Comparison of ENCODE assay signal across 10 cellular contexts in genomic region chr2:156320491-156320896, GRCh38. TPM values are rescaled to one million over a fixed set of nuclear protein-coding genes. Genes with fewer than 3 reads are reported as not detected.
DNase-seq lines count a peak whose midpoint lies in the region; ATAC-seq, FAIRE-seq and TF ChIP-seq lines count a peak whose summit lies in the region.
"Had no signal": no experiment of that assay in that cellular context is flagged by ENCODE, and none has a peak within 500 bp of the region (broad histone marks: within the 10 kb centered on the region; RNA-seq: fewer than 3 reads in every experiment).

No MANE protein-coding gene starts in this region.

- peak overlapping the region in 1 of 4 experiments; percentile 5; a peak in 1 of 7 replicates for H3K9ac ChIP-seq in H1 (replicated peaks in 1 of 4; ENCODE audit: extremely low read depth in 1 of 4, low read depth in 3 of 4, low read length in 3 of 4)

- CTCF ChIA-PET in activated naive CD4-positive, alpha-beta T cell treated with anti-CD3 and anti-CD28 coated beads for 36 hours (lab: Charles Lee): no interaction called here
- CTCF ChIA-PET in activated naive CD4-positive, alpha-beta T cell treated with anti-CD3 and anti-CD28 coated beads, Interleukin-2, amount 10 ng/mL, durations not matched to agents 7 days and 5 days (lab: Charles Lee): no interaction called here
- CTCF ChIA-PET in H1 (lab: Charles Lee; ENCODE audit: partially characterized antibody): interaction anchor here (1.0 to 2.3 kb wide), 3 partner anchors 10 to 27 kb away, joined by 3 to 17 read pairs (median 9); no protein-coding TSS in a partner anchor

- no peak overlapping the region for H2AK5ac ChIP-seq in H1 (ENCODE audit: low read depth, low read length)

- FAIRE-seq in H1 (lab: Jason Lieb, UNC): no peak

- H2BK20ac ChIP-seq in H1 (ENCODE audit: low read length): no peak overlapping the region

- no peak for TF ChIP-seq EP300 in H1 (IDR thresholded peaks at IDR 0.05; ENCODE audit: borderline replicate concordance in 1 of 2, low read depth in 2 of 2, low read length in 2 of 2)

- H3K27me3 ChIP-seq in H1 (replicated peaks in 1 of 4; ENCODE audit: control insufficient read depth in 3 of 4, extremely low read depth in 1 of 4, insufficient read depth in 3 of 4, low read length in 3 of 4) (peaks cover 46 to 76% (median 67%) of the 10 kb centered on the region in 4 experiments), muscle layer of duodenum (ENCODE audit: low read depth, low read length) (peaks cover 29% of the 10 kb centered on the region)

- no peak overlapping the region for H3K56ac ChIP-seq in H1 (replicated peaks; ENCODE audit: insufficient read length, low read depth, low read length)

- TF ChIP-seq CTCF in H1 (IDR thresholded peaks at IDR 0.05; ENCODE audit: control extremely low read depth in 1 of 3, insufficient read depth in 1 of 3, low read depth in 1 of 3, low read length in 3 of 3): no peak

- H3K23ac ChIP-seq in H1 (ENCODE audit: insufficient read length): no peak overlapping the region

- POLR2A ChIA-PET in H1 (lab: Charles Lee; ENCODE audit: partially characterized antibody): interaction anchor here (1.2 to 2.6 kb wide), 3 partner anchors 9 to 117 kb away, joined by 3 to 15 read pairs (median 7); no protein-coding TSS in a partner anchor

- peaks cover 5 to 7% of the 10 kb centered on the region in 2 experiments for H4K20me1 ChIP-seq in H1 (replicated peaks in 1 of 2; ENCODE audit: control insufficient read depth in 1 of 2, insufficient read depth in 2 of 2, low read length in 2 of 2)

- DNase-seq in activated naive CD4-positive, alpha-beta T cell treated with anti-CD3 and anti-CD28 coated beads for 36 hours: no peak
- DNase-seq in activated naive CD4-positive, alpha-beta T cell treated with anti-CD3 and anti-CD28 coated beads, Interleukin-2, amount 10 ng/mL, durations not matched to agents 7 days and 5 days: no peak
- DNase-seq in H1 (ENCODE audit: low read depth in 1 of 2, low spot score in 2 of 2) (peak in 1 of 2 experiments; percentile 78), NCI-H526 (lab: John Stamatoyannopoulos, UW) (no peak)
- DNase-seq: NK-92 treated with Interleukin-12 subunit alpha and Interleukin-12 subunit beta, amount 100 ng/mL, for 24 hours had no signal

- no peak overlapping the region for H3K4ac ChIP-seq in H1 (replicated peaks; ENCODE audit: insufficient read length, low read depth, low read length)

- H2AFZ ChIP-seq in H1 (ENCODE audit: low read length): peak overlapping the region; percentile 83

- peaks cover 12% of the 10 kb centered on the region; the same call in 1 of the 2 replicates for H3K23me2 ChIP-seq in H1 (ENCODE audit: low read depth, low read length)

- no peaks in the 10 kb centered on the region for H3K79me2 ChIP-seq in H1 (ENCODE audit: control insufficient read depth in 1 of 2, insufficient read depth in 2 of 2, low read length in 2 of 2)

- H2BK12ac ChIP-seq in H1 (ENCODE audit: low read depth, low read length): 0 out of 2 replicates have a peak overlapping the region, but pooled peaks have one; percentile 93

- no peak for TF ChIP-seq RAD21 in H1 (IDR thresholded peaks at IDR 0.05 in 1 of 2, conservative IDR thresholded peaks at IDR 0.05 in 1 of 2; ENCODE audit: low read depth in 2 of 2, low read length in 2 of 2)

- ATAC-seq in GM18870 (IDR thresholded peaks at IDR 0.05; ENCODE audit: unreplicated experiment) (no peak), HG03378 (IDR thresholded peaks at IDR 0.05; ENCODE audit: unreplicated experiment) (no peak)
- ATAC-seq: HCT116 had no signal

- H3K4me1 ChIP-seq in H1 (replicated peaks in 1 of 4; ENCODE audit: control insufficient read depth in 3 of 4, insufficient read depth in 4 of 4, low read length in 3 of 4) (peaks cover 2 to 12% (median 9%) of the 10 kb centered on the region in 4 experiments; a peak in 6 of 7 replicates), muscle layer of duodenum (ENCODE audit: control insufficient read depth in 1 of 2, insufficient read depth in 2 of 2, low read length in 2 of 2) (peaks cover 0 to 27% of the 10 kb centered on the region in 2 donors), urinary bladder (ENCODE audit: insufficient read depth) (no peaks in the 10 kb centered on the region)

- peak overlapping the region; percentile 49 for H3K4me3 Mint-ChIP-seq in activated naive CD4-positive, alpha-beta T cell treated with anti-CD3 and anti-CD28 coated beads for 36 hours
- H3K4me3 Mint-ChIP-seq in activated naive CD4-positive, alpha-beta T cell treated with anti-CD3 and anti-CD28 coated beads, Interleukin-2, amount 10 ng/mL, durations not matched to agents 7 days and 5 days: no peak overlapping the region

- peak overlapping the region; percentile 27 to 61 (median 40); a peak in 7 of 8 replicates for H3K4me3 ChIP-seq in H1 (ENCODE audit: extremely low read depth in 1 of 4, insufficient read depth in 2 of 4, low read depth in 3 of 4, low read length in 4 of 4)
- peak overlapping the region; percentile 56 to 60 for H3K4me3 ChIP-seq in muscle layer of duodenum (ENCODE audit: low read depth in 1 of 2, low read length in 2 of 2)
- H3K4me3 ChIP-seq in urinary bladder (ENCODE audit: low read depth, low read length): peak overlapping the region; percentile 27

- H3K79me1 ChIP-seq in H1 (ENCODE audit: low read depth, low read length): no peaks in the 10 kb centered on the region

- H3K9me3 ChIP-seq in H1 (ENCODE audit: insufficient read depth in 2 of 2, low read depth in 1 of 2, low read length in 1 of 2) (no peaks in the 10 kb centered on the region), muscle layer of duodenum (ENCODE audit: control insufficient read depth in 1 of 2, low read length in 2 of 2) (no peaks in the 10 kb centered on the region)

- H2BK5ac ChIP-seq in H1 (ENCODE audit: low read depth, low read length): no peak overlapping the region

- peak overlapping the region; percentile 36; the same call in 1 of the 2 replicates for H4K8ac ChIP-seq in H1 (ENCODE audit: extremely low read depth, insufficient read depth, low read length)

- H4K91ac ChIP-seq in H1 (replicated peaks; ENCODE audit: insufficient read length, low read length): no peak overlapping the region

- H3K4me2 ChIP-seq in H1 (ENCODE audit: insufficient read depth in 1 of 2, low read depth in 2 of 2, low read length in 2 of 2): peak overlapping the region; percentile 65 to 92

- intact Hi-C loops in activated naive CD4-positive, alpha-beta T cell treated with anti-CD3 and anti-CD28 coated beads for 36 hours (cut with micrococcal nuclease): loop anchor here (5.0 kb wide), 1 partner anchor 577 kb away; no protein-coding TSS in a partner anchor

- H2BK15ac ChIP-seq in H1 (ENCODE audit: low read length): no peak overlapping the region

- H4K5ac ChIP-seq in H1 (ENCODE audit: insufficient read length, low read depth, low read length): no peak overlapping the region

- peaks cover 9% of the 10 kb centered on the region for H3K36me3 Mint-ChIP-seq in activated naive CD4-positive, alpha-beta T cell treated with anti-CD3 and anti-CD28 coated beads for 36 hours (ENCODE audit: low read depth)
- peaks cover 6% of the 10 kb centered on the region for H3K36me3 Mint-ChIP-seq in activated naive CD4-positive, alpha-beta T cell treated with anti-CD3 and anti-CD28 coated beads, Interleukin-2, amount 10 ng/mL, durations not matched to agents 7 days and 5 days

- H3K14ac ChIP-seq in H1 (ENCODE audit: insufficient read length): no peak overlapping the region

- peak overlapping the region; percentile 26; the same call in 1 of the 2 replicates for H3K18ac ChIP-seq in H1 (ENCODE audit: extremely low read depth, low read length)

- H3K27ac ChIP-seq in H1 (ENCODE audit: low read depth, low read length): no peak overlapping the region
- H3K27ac ChIP-seq in muscle layer of duodenum (ENCODE audit: low read length): no peak overlapping the region
- no peak overlapping the region for H3K27ac ChIP-seq in urinary bladder (ENCODE audit: low read depth)

- H3K36me3 ChIP-seq in H1 (ENCODE audit: control insufficient read depth in 2 of 4, insufficient read depth in 4 of 4, low read length in 3 of 4) (no peaks in the 10 kb centered on the region), muscle layer of duodenum (ENCODE audit: control insufficient read depth in 1 of 2, insufficient read depth in 2 of 2, low read length in 2 of 2) (peaks cover 5 to 8% of the 10 kb centered on the region in 2 donors), urinary bladder (ENCODE audit: insufficient read depth) (no peaks in the 10 kb centered on the region)

- peaks cover 36% of the 10 kb centered on the region for H3K4me1 Mint-ChIP-seq in activated naive CD4-positive, alpha-beta T cell treated with anti-CD3 and anti-CD28 coated beads for 36 hours (ENCODE audit: low read depth)
- peaks cover 29% of the 10 kb centered on the region for H3K4me1 Mint-ChIP-seq in activated naive CD4-positive, alpha-beta T cell treated with anti-CD3 and anti-CD28 coated beads, Interleukin-2, amount 10 ng/mL, durations not matched to agents 7 days and 5 days

- TF ChIP-seq POLR2A in H1 (IDR thresholded peaks at IDR 0.05; ENCODE audit: control extremely low read depth in 1 of 2, low read depth in 2 of 2, low read length in 2 of 2): no peak

- H3K27ac Mint-ChIP-seq in activated naive CD4-positive, alpha-beta T cell treated with anti-CD3 and anti-CD28 coated beads for 36 hours: no peak overlapping the region
- H3K27ac Mint-ChIP-seq in activated naive CD4-positive, alpha-beta T cell treated with anti-CD3 and anti-CD28 coated beads, Interleukin-2, amount 10 ng/mL, durations not matched to agents 7 days and 5 days: no peak overlapping the region

- H3K27me3 Mint-ChIP-seq in activated naive CD4-positive, alpha-beta T cell treated with anti-CD3 and anti-CD28 coated beads for 36 hours (ENCODE audit: low read depth): peaks cover 69% of the 10 kb centered on the region
- peaks cover 76% of the 10 kb centered on the region for H3K27me3 Mint-ChIP-seq in activated naive CD4-positive, alpha-beta T cell treated with anti-CD3 and anti-CD28 coated beads, Interleukin-2, amount 10 ng/mL, durations not matched to agents 7 days and 5 days

- no peaks in the 10 kb centered on the region for H3K9me3 Mint-ChIP-seq in activated naive CD4-positive, alpha-beta T cell treated with anti-CD3 and anti-CD28 coated beads for 36 hours
- no peaks in the 10 kb centered on the region for H3K9me3 Mint-ChIP-seq in activated naive CD4-positive, alpha-beta T cell treated with anti-CD3 and anti-CD28 coated beads, Interleukin-2, amount 10 ng/mL, durations not matched to agents 7 days and 5 days

- WGBS in H1 (ENCODE audit: extremely low coverage in 1 of 2, insufficient coverage in 1 of 2, insufficient read length in 1 of 2, insufficient replicate concordance in 2 of 2, low coverage in 1 of 2, low lambda C conversion rate in 2 of 2, missing lambda C conversion rate in 1 of 2), 2 experiments: 2% methylated on average over 27 of the region's 28 CpGs; no CpG with 5 or more reads in 1 of the 2 experiments
- 1% methylated on average over 28 of the region's 28 CpGs for WGBS in urinary bladder

- H2BK120ac ChIP-seq in H1 (replicated peaks; ENCODE audit: low read depth, low read length): no peak overlapping the region

RNA-seq across cellular contexts. Expression of gene NR4A2, which starts 12.0 kb away (rescaled TPM):
- total RNA-seq in activated naive CD4-positive, alpha-beta T cell treated with anti-CD3 and anti-CD28 coated beads for 36 hours: 10 to 100 TPM; 29.7 to 32.9 TPM
- 1.4 and 1.7 TPM in 2 replicates for total RNA-seq in H1 (2021; fragmentation: NEBNext Ultra II Directional; extraction: Animal tissue kit (Norgen Biotek cat#: 25700))
- polyA plus RNA-seq in H1 (2011; rRNA removed) (0.15 and 0.16 TPM in 2 replicates), urinary bladder (11.1 TPM)
- polyA plus RNA-seq in H1 (2011; cell fraction: cytosol; rRNA removed): 0.08 TPM
- polyA plus RNA-seq in H1 (2011; cell fraction: nucleus; rRNA removed): 0.40 TPM
- polyA plus RNA-seq in H1 (2012, experiment 1 of 2): 0.23 to 0.47 TPM (median 0.24 TPM) in 4 replicates
- polyA plus RNA-seq in H1 (2012, experiment 2 of 2): 0.09 TPM
- polyA plus RNA-seq in H1 (2013, experiment 1 of 2): 1.7 TPM
- 1.5 TPM for polyA plus RNA-seq in H1 (2013, experiment 2 of 2)
- 0.22 TPM in 1 of 2 replicates, not detected in the other for polyA minus RNA-seq in H1 (2011; rRNA and poly(A)+ RNA removed)
- not detected for polyA minus RNA-seq in H1 (2011; cell fraction: cytosol; rRNA and poly(A)+ RNA removed)
- 1.3 TPM for polyA minus RNA-seq in H1 (2011; cell fraction: nucleus; rRNA and poly(A)+ RNA removed)
- total RNA-seq in urinary bladder: 2.9 TPM
